In genomic region chr2:38465789-38466127, GRCh38 we compare ENCODE assay signal across 9 cellular contexts.
DNase-seq lines count a peak whose midpoint lies in the region; ATAC-seq, FAIRE-seq and TF ChIP-seq lines count a peak whose summit lies in the region.
"Had no signal": no experiment of that assay in that cellular context is flagged by ENCODE, and none has a peak within 500 bp of the region (broad histone marks: within the 10 kb centered on the region; RNA-seq: fewer than 3 reads in every experiment).

No MANE protein-coding gene starts in this region.

- ATAC-seq in HG03095 (IDR thresholded peaks at IDR 0.05; ENCODE audit: unreplicated experiment) (no peak), HG03520 (IDR thresholded peaks at IDR 0.05; ENCODE audit: unreplicated experiment) (no peak), GM21390 (IDR thresholded peaks at IDR 0.05; ENCODE audit: unreplicated experiment) (no peak)

- no peak overlapping the region for H2AFZ ChIP-seq in mammary epithelial cell (ENCODE audit: low read depth, low read length)

- BruUV-seq in mammary epithelial cell (replicated peaks; lab: Mats Ljungman, UMichigan), result no TSS peak

- no peak overlapping the region for H3K9ac ChIP-seq in mammary epithelial cell (ENCODE audit: insufficient read depth, low read length)

- peak; percentile 31 for FAIRE-seq in GM12891 (lab: Jason Lieb, UNC)

- dilution Hi-C loops in mammary epithelial cell (cut with HindIII; ENCODE audit: low sequenced_read_pairs), result loop anchor here (5.0 kb wide), 2 partner anchors 42 to 48 kb away; no protein-coding TSS in a partner anchor

- CTCF ChIA-PET in mammary epithelial cell (lab: Charles Lee; ENCODE audit: low non-redundant PET), result interaction anchor here (0.6 to 0.8 kb wide), 4 partner anchors 17 to 146 kb away, joined by 5 to 11 read pairs (median 9); partner anchors contain the start of gene ATL2

- no peaks in the 10 kb centered on the region for H3K79me2 ChIP-seq in mammary epithelial cell (ENCODE audit: insufficient read depth, low read length)

- peak; percentile 52 to 83 for TF ChIP-seq CTCF in mammary epithelial cell (conservative IDR thresholded peaks at IDR 0.05 in 1 of 2, IDR thresholded peaks at IDR 0.05 in 1 of 2; ENCODE audit: extremely low read depth in 1 of 2, insufficient read depth in 1 of 2, low read depth in 1 of 2, low read length in 2 of 2)

- no peak overlapping the region for H3K27ac ChIP-seq in mammary epithelial cell (ENCODE audit: insufficient read depth, low read depth, low read length)
- H3K27ac ChIP-seq: epithelial cell of prostate had no signal

- no peak overlapping the region for H3K4me3 ChIP-seq in mammary epithelial cell (replicated peaks in 1 of 3; ENCODE audit: insufficient read depth in 1 of 3, low read depth in 2 of 3, low read length in 3 of 3)

- in situ Hi-C loops in mammary epithelial cell (cut with MboI; ENCODE audit: low sequenced_read_pairs in 2 of 2), result no loop called here

- peak; percentile 54 for DNase-seq in AG20443 (ENCODE audit: low spot score)
- DNase-seq in GM12891 (ENCODE audit: insufficient read length, low spot score), result no peak
- peak; percentile 73 for DNase-seq in NAMALWA (ENCODE audit: low spot score)
- peak; percentile 34 for DNase-seq in mammary epithelial cell
- DNase-seq in lung microvascular endothelial cell (ENCODE audit: low read depth in 2 of 2), result peak; percentile 42 to 56

- H3K36me3 ChIP-seq in mammary epithelial cell (ENCODE audit: insufficient read depth, low read length), result no peaks in the 10 kb centered on the region

- TF ChIP-seq POLR2A in GM12891 (IDR thresholded peaks at IDR 0.05; ENCODE audit: low read depth, low read length), result no peak

- H4K20me1 ChIP-seq in mammary epithelial cell (ENCODE audit: insufficient read depth, low read length), result no peaks in the 10 kb centered on the region

- intact Hi-C loops in mammary epithelial cell (cut with micrococcal nuclease), result loop anchor here (1.0 kb wide), 1 partner anchor 150 kb away; no protein-coding TSS in a partner anchor

- H3K9me3 ChIP-seq in mammary epithelial cell (replicated peaks; ENCODE audit: insufficient read depth, low read length), result no peaks in the 10 kb centered on the region

- 86% methylated on average over 4 of the region's 4 CpGs for WGBS in mammary epithelial cell (ENCODE audit: low coverage, missing lambda C conversion rate)

- H3K4me2 ChIP-seq in mammary epithelial cell (ENCODE audit: insufficient read depth, low read depth, low read length), result no peak overlapping the region

- no peaks in the 10 kb centered on the region for H3K27me3 ChIP-seq in mammary epithelial cell (ENCODE audit: insufficient read depth, low read length)

- peaks cover 41% of the 10 kb centered on the region for H3K4me1 ChIP-seq in mammary epithelial cell (ENCODE audit: insufficient read depth, low read length)

TF ChIP-seq in GM12891, 5 proteins besides CTCF, POLR2A, EP300 and RAD21:
- TF ChIP-seq SPI1 (IDR thresholded peaks at IDR 0.05; ENCODE audit: low read depth, low read length) (no peak), PAX5 (IDR thresholded peaks at IDR 0.05; ENCODE audit: insufficient read depth, low read length, severe bottlenecking) (no peak), POU2F2 (IDR thresholded peaks at IDR 0.05; ENCODE audit: low read depth, low read length) (no peak), TAF1 (IDR thresholded peaks at IDR 0.05; ENCODE audit: low read depth, low read length) (no peak), POLR2AphosphoS5 (IDR thresholded peaks at IDR 0.05; ENCODE audit: low read depth, low read length) (no peak)
TF ChIP-seq in GM12891: peak in this region for 0.
